ENCODE assay signal across 8 cellular contexts in genomic region chr18:36525913-36526312, GRCh38.
"Had no signal": no experiment of that assay in that cellular context is flagged by ENCODE, and none has a peak within 500 bp of the region (broad histone marks: within the 10 kb centered on the region; RNA-seq: fewer than 3 reads in every experiment).

No MANE protein-coding gene starts in this region.

- DNase-seq: H9, HCEC 1CT, KG1 had no signal

- H2AFZ ChIP-seq: GM23338 had no signal

- H3K4me3 ChIP-seq: GM23338 had no signal

- FAIRE-seq: H1, H54, HTR-8/SVneo had no signal

- H3K4me2 ChIP-seq: GM23338 had no signal

- ATAC-seq: GM23338 had no signal

- H3K27ac ChIP-seq: HL-60 had no signal
